ENCODE assay signal across 10 cellular contexts in the genomic region with DNA sequence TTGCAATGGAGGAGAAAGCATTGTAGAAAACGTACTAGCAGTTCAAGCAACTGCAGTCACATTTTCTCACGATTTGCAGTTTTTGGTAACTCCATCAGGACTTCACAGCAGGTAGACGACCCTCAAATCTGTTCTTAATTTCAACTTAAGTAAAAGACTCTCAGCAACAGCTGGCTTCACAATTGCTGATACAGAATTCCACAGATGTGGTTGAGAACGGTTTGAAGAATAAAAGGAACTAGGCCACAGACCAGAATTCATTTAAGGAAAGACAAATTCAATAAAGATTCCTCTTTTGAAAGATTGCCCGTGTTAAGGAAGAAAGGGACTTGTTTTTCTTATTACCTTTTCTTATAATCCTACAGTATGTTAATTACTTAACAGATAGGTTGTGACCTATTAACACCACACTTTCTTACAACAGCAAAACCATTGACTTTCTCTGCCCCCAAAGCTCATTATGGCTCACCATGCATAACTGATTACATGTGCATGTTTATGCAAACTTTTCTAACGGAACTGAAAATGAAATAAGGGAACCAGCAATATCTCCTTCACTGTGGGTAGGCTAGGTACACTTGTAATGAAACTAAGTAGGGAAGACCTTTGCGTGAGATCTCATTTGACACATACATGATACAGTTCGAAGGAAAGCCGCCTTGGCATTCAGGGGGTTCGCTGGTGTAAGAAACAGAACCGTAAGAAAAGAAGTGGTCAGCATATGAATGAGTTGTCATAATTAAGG. TPM values are rescaled to one million over a fixed set of nuclear protein-coding genes. Genes with fewer than 3 reads are reported as not detected.
DNase-seq lines count a peak whose midpoint lies in the region; ATAC-seq, FAIRE-seq and TF ChIP-seq lines count a peak whose summit lies in the region.
"Had no signal": no experiment of that assay in that cellular context is flagged by ENCODE, and none has a peak within 500 bp of the region (broad histone marks: within the 10 kb centered on the region; RNA-seq: fewer than 3 reads in every experiment).

No MANE protein-coding gene starts in this region.

- WGBS in body of pancreas, 2 donors, result 60 to 74% methylated on average over 11 of the region's 11 CpGs

- no peaks in the 10 kb centered on the region for H3K4me1 ChIP-seq in body of pancreas

- H3K4me2 ChIP-seq in SU-DHL-6 (ENCODE audit: low read depth, low read length, poor library complexity, severe bottlenecking), result peak overlapping the region; percentile 81

- H3K27me3 ChIP-seq in SU-DHL-6 (ENCODE audit: low read length), result no peaks in the 10 kb centered on the region
- H3K27me3 ChIP-seq in body of pancreas, result no peaks in the 10 kb centered on the region

- ATAC-seq in GM21381 (IDR thresholded peaks at IDR 0.05; ENCODE audit: unreplicated experiment), result peak; percentile 91
- ATAC-seq in HG03175 (IDR thresholded peaks at IDR 0.05; ENCODE audit: unreplicated experiment), result peak; percentile 93
- no peak for ATAC-seq in body of pancreas
- no peak for ATAC-seq in natural killer cell

- peaks cover 37% of the 10 kb centered on the region for H3F3A ChIP-seq in SU-DHL-6 (ENCODE audit: insufficient read depth)

- H4K20me1 ChIP-seq in SU-DHL-6 (ENCODE audit: low read depth, low read length), result no peaks in the 10 kb centered on the region

- H3K9me3 ChIP-seq in SU-DHL-6 (ENCODE audit: insufficient read depth, low read length) (no peaks in the 10 kb centered on the region), body of pancreas (no peaks in the 10 kb centered on the region)

- DNase-seq in GM12865 (ENCODE audit: low read depth) (peak; percentile 94), ACHN (no peak), body of pancreas (no peak), natural killer cell (no peak), urothelium cell line (ENCODE audit: low spot score) (no peak)
- DNase-seq: stimulated activated CD4-positive, alpha-beta T cell treated with anti-CD3 and anti-CD28 coated beads, Interleukin-4, amount 100 ng/mL, for 4 hours had no signal

- no peaks in the 10 kb centered on the region for H3K36me3 Mint-ChIP-seq in natural killer cell

- H3K4me3 ChIP-seq in GM12865 (ENCODE audit: low read depth, low read length), result no peak overlapping the region
- H3K4me3 ChIP-seq in SU-DHL-6 (ENCODE audit: insufficient read depth, low read length, poor library complexity, severe bottlenecking), result peak overlapping the region; percentile 44
- no peak overlapping the region for H3K4me3 ChIP-seq in body of pancreas
- H3K4me3 ChIP-seq: lung had no signal

- no peaks in the 10 kb centered on the region for H3K9me2 ChIP-seq in SU-DHL-6 (replicated peaks; ENCODE audit: insufficient read depth, low read length)

- H2AFZ ChIP-seq in SU-DHL-6 (ENCODE audit: low read depth, low read length, severe bottlenecking), result peak overlapping the region; percentile 94

- no peak for TF ChIP-seq CTCF in GM12865 (IDR thresholded peaks at IDR 0.05; ENCODE audit: insufficient read depth, low read depth, low read length, missing control alignments)
- TF ChIP-seq CTCF in SU-DHL-6 (IDR thresholded peaks at IDR 0.05; ENCODE audit: insufficient read depth, low read length, poor library complexity, severe bottlenecking), result no peak
- TF ChIP-seq CTCF in body of pancreas (IDR thresholded peaks at IDR 0.05), result no peak
- TF ChIP-seq CTCF in natural killer cell (IDR thresholded peaks at IDR 0.05), result no peak

- intact Hi-C loops in body of pancreas (cut with DNase I), result no loop called here
- intact Hi-C loops in natural killer cell (cut with micrococcal nuclease), result no loop called here

- H3K36me3 ChIP-seq in SU-DHL-6 (ENCODE audit: low read length) (no peaks in the 10 kb centered on the region), body of pancreas (replicated peaks in 1 of 2; ENCODE audit: insufficient read depth in 1 of 2, low read depth in 2 of 2) (no peaks in the 10 kb centered on the region)

- H3K9ac ChIP-seq in SU-DHL-6 (ENCODE audit: low read length), result peak overlapping the region; percentile 52

- peaks cover 5 to 18% of the 10 kb centered on the region in 2 donors for H3K4me1 Mint-ChIP-seq in natural killer cell

- H3K27ac Mint-ChIP-seq in natural killer cell, result no peak overlapping the region

- no peaks in the 10 kb centered on the region for H3K27me3 Mint-ChIP-seq in natural killer cell (ENCODE audit: low read depth in 2 of 2)

- H3K4me3 Mint-ChIP-seq in natural killer cell, result no peak overlapping the region

- H3K27ac ChIP-seq in SU-DHL-6 (ENCODE audit: low read depth, low read length) (peak overlapping the region; percentile 98), body of pancreas (no peak overlapping the region)

- no peak for TF ChIP-seq POLR2A in body of pancreas (IDR thresholded peaks at IDR 0.05)

- H3K79me2 ChIP-seq in SU-DHL-6 (ENCODE audit: insufficient read depth, low read length), result no peaks in the 10 kb centered on the region

- in situ Hi-C loops in ACHN (cut with HindIII; ENCODE audit: low pct_ligation_motif_present, low pct_unique_long_range_greater_than_20kb, low sequenced_read_pairs), result no loop called here

- no peak for FAIRE-seq in urothelium cell line (lab: Jason Lieb, UNC)

- H3K9me3 Mint-ChIP-seq in natural killer cell, result no peaks in the 10 kb centered on the region

RNA-seq across cellular contexts. Expression of gene ZNF516, which starts 4.7 kb away (rescaled TPM):
- total RNA-seq in body of pancreas, result 10 to 100 TPM; 13.5 to 16.5 TPM
- 10 to 100 TPM; 49.1 to 60.0 (median 52.4) TPM for total RNA-seq in natural killer cell

Comparison
In these comparisons a context has a peak if more than half of its experiments do, and no peak if none do; other contexts are left out.
1. ATAC-seq: peak in GM21381 (single experiment) and HG03175 (single experiment); none in body of pancreas (single experiment) and natural killer cell (0 of 3).